1 cellular context compared by ENCODE assay signal in genomic region chr20:14972256-14972655, GRCh38.
A peak's percentile ranks its signal among the peaks of the same experiment; 100 is the strongest.
TF ChIP-seq lines count a peak whose summit lies in the region.

No MANE protein-coding gene starts in this region.

TF ChIP-seq in H1, 55 proteins besides CTCF, POLR2A, EP300 and RAD21 (continued from another document):
- 0 out of 2 replicates have a peak, but pooled peaks have one; percentile 11 for TF ChIP-seq MAFK (IDR thresholded peaks at IDR 0.05; ENCODE audit: low read depth, low read length)
